In the genomic region with DNA sequence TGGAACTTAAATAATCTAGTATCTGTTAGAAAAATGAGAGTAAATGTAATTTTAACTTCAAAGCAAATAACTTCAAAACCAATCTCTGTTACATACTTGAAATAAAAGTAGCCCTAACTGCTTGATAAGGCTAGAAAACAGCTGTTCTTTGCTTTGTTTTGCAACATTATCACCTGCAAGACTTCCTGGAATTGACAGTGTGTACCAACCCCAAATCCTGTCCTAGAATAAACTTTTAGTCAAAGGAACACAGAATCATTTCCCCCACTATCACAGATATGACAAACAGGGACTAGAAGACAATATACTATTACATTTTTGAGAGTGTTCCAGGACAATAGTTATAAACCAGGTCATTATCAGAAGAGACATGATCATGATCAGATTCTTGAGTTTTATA, we compare ENCODE assay signal across 14 cellular contexts.
A peak's percentile ranks its signal among the peaks of the same experiment; 100 is the strongest.
DNase-seq lines count a peak whose midpoint lies in the region; ATAC-seq and TF ChIP-seq lines count a peak whose summit lies in the region.
"Had no signal": no experiment of that assay in that cellular context is flagged by ENCODE, and none has a peak within 500 bp of the region (broad histone marks: within the 10 kb centered on the region; RNA-seq: fewer than 3 reads in every experiment).

No MANE protein-coding gene starts in this region.

- peaks cover 69% of the 10 kb centered on the region for H3K36me3 Mint-ChIP-seq in activated CD8-positive, alpha-beta T cell treated with anti-CD3 and anti-CD28 coated beads for 36 hours (ENCODE audit: low read depth)
- peaks cover 77% of the 10 kb centered on the region for H3K36me3 Mint-ChIP-seq in activated CD8-positive, alpha-beta T cell treated with anti-CD3 and anti-CD28 coated beads, Interleukin-2, amount 10 ng/mL, durations not matched to agents 7 days and 5 days (ENCODE audit: low read depth)
- H3K36me3 Mint-ChIP-seq in CD8-positive, alpha-beta T cell, result peaks cover 86% of the 10 kb centered on the region
- peaks cover 16 to 73% (median 66%) of the 10 kb centered on the region in 5 donors for H3K36me3 Mint-ChIP-seq in naive thymus-derived CD4-positive, alpha-beta T cell

- no peak for ATAC-seq in activated CD8-positive, alpha-beta T cell treated with anti-CD3 and anti-CD28 coated beads for 36 hours
- ATAC-seq in activated CD8-positive, alpha-beta T cell treated with anti-CD3 and anti-CD28 coated beads, Interleukin-2, amount 10 ng/mL, durations not matched to agents 7 days and 5 days, result no peak
- no peak for ATAC-seq in CD8-positive, alpha-beta T cell
- ATAC-seq in naive thymus-derived CD4-positive, alpha-beta T cell, result no peak
- ATAC-seq in esophagus mucosa, result no peak
- no peak for ATAC-seq in HG03045 (IDR thresholded peaks at IDR 0.05; ENCODE audit: unreplicated experiment)

- no peaks in the 10 kb centered on the region for H3K9me3 ChIP-seq in CD8-positive, alpha-beta T cell (ENCODE audit: low read length)
- no peaks in the 10 kb centered on the region for H3K9me3 ChIP-seq in naive thymus-derived CD4-positive, alpha-beta T cell (ENCODE audit: control insufficient read depth in 2 of 3, low read length in 3 of 3)

- peaks cover 45% of the 10 kb centered on the region for H3K4me1 Mint-ChIP-seq in activated CD8-positive, alpha-beta T cell treated with anti-CD3 and anti-CD28 coated beads for 36 hours (ENCODE audit: low read depth)
- peaks cover 31% of the 10 kb centered on the region for H3K4me1 Mint-ChIP-seq in activated CD8-positive, alpha-beta T cell treated with anti-CD3 and anti-CD28 coated beads, Interleukin-2, amount 10 ng/mL, durations not matched to agents 7 days and 5 days (ENCODE audit: low read depth)
- H3K4me1 Mint-ChIP-seq in CD8-positive, alpha-beta T cell (ENCODE audit: low read depth), result peaks cover 51% of the 10 kb centered on the region
- peaks cover 29 to 69% (median 54%) of the 10 kb centered on the region in 7 donors for H3K4me1 Mint-ChIP-seq in naive thymus-derived CD4-positive, alpha-beta T cell

- H3K27ac Mint-ChIP-seq in activated CD8-positive, alpha-beta T cell treated with anti-CD3 and anti-CD28 coated beads for 36 hours, result peak overlapping the region; percentile 46
- H3K27ac Mint-ChIP-seq in activated CD8-positive, alpha-beta T cell treated with anti-CD3 and anti-CD28 coated beads, Interleukin-2, amount 10 ng/mL, durations not matched to agents 7 days and 5 days, result no peak overlapping the region
- peak overlapping the region; percentile 73 for H3K27ac Mint-ChIP-seq in CD8-positive, alpha-beta T cell
- H3K27ac Mint-ChIP-seq in naive thymus-derived CD4-positive, alpha-beta T cell, result peak overlapping the region; percentile 31 to 93 (median 75)

- H3K9me3 Mint-ChIP-seq in activated CD8-positive, alpha-beta T cell treated with anti-CD3 and anti-CD28 coated beads for 36 hours, result peaks cover 2% of the 10 kb centered on the region
- H3K9me3 Mint-ChIP-seq in activated CD8-positive, alpha-beta T cell treated with anti-CD3 and anti-CD28 coated beads, Interleukin-2, amount 10 ng/mL, durations not matched to agents 7 days and 5 days (ENCODE audit: insufficient read depth), result no peaks in the 10 kb centered on the region
- no peaks in the 10 kb centered on the region for H3K9me3 Mint-ChIP-seq in CD8-positive, alpha-beta T cell
- peaks cover 0 to 4% (median 0%) of the 10 kb centered on the region in 11 donors for H3K9me3 Mint-ChIP-seq in naive thymus-derived CD4-positive, alpha-beta T cell

- H3K27ac ChIP-seq in CD8-positive, alpha-beta T cell (ENCODE audit: low read depth, low read length), result no peak overlapping the region
- H3K27ac ChIP-seq in naive thymus-derived CD4-positive, alpha-beta T cell (ENCODE audit: low read depth, low read length), result no peak overlapping the region
- H3K27ac ChIP-seq: RWPE1 had no signal

- intact Hi-C loops in activated CD8-positive, alpha-beta T cell treated with anti-CD3 and anti-CD28 coated beads for 36 hours (cut with micrococcal nuclease), result no loop called here
- intact Hi-C loops in CD8-positive, alpha-beta T cell (cut with DNase I, micrococcal nuclease), result no loop called here
- intact Hi-C loops in naive thymus-derived CD4-positive, alpha-beta T cell (cut with micrococcal nuclease), result loop anchor here in 1 of 2 donors (2.0 kb wide), 1 partner anchor 13 kb away; no protein-coding TSS in a partner anchor

- no peaks in the 10 kb centered on the region for H3K27me3 Mint-ChIP-seq in activated CD8-positive, alpha-beta T cell treated with anti-CD3 and anti-CD28 coated beads for 36 hours
- H3K27me3 Mint-ChIP-seq in activated CD8-positive, alpha-beta T cell treated with anti-CD3 and anti-CD28 coated beads, Interleukin-2, amount 10 ng/mL, durations not matched to agents 7 days and 5 days (ENCODE audit: low read depth), result no peaks in the 10 kb centered on the region
- no peaks in the 10 kb centered on the region for H3K27me3 Mint-ChIP-seq in CD8-positive, alpha-beta T cell (ENCODE audit: low read depth)
- H3K27me3 Mint-ChIP-seq in naive thymus-derived CD4-positive, alpha-beta T cell, result no peaks in the 10 kb centered on the region

- CTCF ChIA-PET in activated CD8-positive, alpha-beta T cell treated with anti-CD3 and anti-CD28 coated beads for 36 hours (lab: Charles Lee), result interaction anchor here (1.1 to 1.4 kb wide), 2 partner anchors 12 to 20 kb away, joined by 3 to 5 read pairs; no protein-coding TSS in a partner anchor
- CTCF ChIA-PET in activated CD8-positive, alpha-beta T cell treated with anti-CD3 and anti-CD28 coated beads, Interleukin-2, amount 10 ng/mL, durations not matched to agents 7 days and 5 days (lab: Charles Lee), result interaction anchor here (0.7 to 1.4 kb wide), 3 partner anchors 13 to 281 kb away, joined by 3 read pairs; no protein-coding TSS in a partner anchor
- CTCF ChIA-PET in CD8-positive, alpha-beta T cell (lab: Charles Lee), result no interaction called here
- CTCF ChIA-PET in naive thymus-derived CD4-positive, alpha-beta T cell (lab: Charles Lee), result no interaction called here

- TF ChIP-seq CTCF in activated CD8-positive, alpha-beta T cell treated with anti-CD3 and anti-CD28 coated beads for 36 hours (IDR thresholded peaks at IDR 0.05), result no peak
- TF ChIP-seq CTCF in CD8-positive, alpha-beta T cell (IDR thresholded peaks at IDR 0.05), result no peak

- H3K4me3 Mint-ChIP-seq in activated CD8-positive, alpha-beta T cell treated with anti-CD3 and anti-CD28 coated beads for 36 hours, result no peak overlapping the region
- H3K4me3 Mint-ChIP-seq in activated CD8-positive, alpha-beta T cell treated with anti-CD3 and anti-CD28 coated beads, Interleukin-2, amount 10 ng/mL, durations not matched to agents 7 days and 5 days, result no peak overlapping the region
- no peak overlapping the region for H3K4me3 Mint-ChIP-seq in CD8-positive, alpha-beta T cell
- peak overlapping the region in 7 of 10 donors; percentile 6 to 58 (median 43) for H3K4me3 Mint-ChIP-seq in naive thymus-derived CD4-positive, alpha-beta T cell

- H3K4me1 ChIP-seq in CD8-positive, alpha-beta T cell (ENCODE audit: insufficient read depth, low read length), result peaks cover 14% of the 10 kb centered on the region
- H3K4me1 ChIP-seq in naive thymus-derived CD4-positive, alpha-beta T cell (ENCODE audit: control insufficient read depth in 2 of 2, insufficient read depth in 2 of 2, low read length in 2 of 2), result peaks cover 5 to 16% of the 10 kb centered on the region in 2 donors

- no peak for DNase-seq in activated CD8-positive, alpha-beta T cell treated with anti-CD3 and anti-CD28 coated beads for 36 hours
- DNase-seq in activated CD8-positive, alpha-beta T cell treated with anti-CD3 and anti-CD28 coated beads, Interleukin-2, amount 10 ng/mL, durations not matched to agents 7 days and 5 days, result no peak
- no peak for DNase-seq in CD8-positive, alpha-beta T cell
- peak; percentile 62 for DNase-seq in dermis blood vessel endothelial cell
- DNase-seq in naive thymus-derived CD4-positive, alpha-beta T cell, result peak in 2 of 9 donors; percentile 19 to 22
- no peak for DNase-seq in HUDEP-2 (lab: John Stamatoyannopoulos, UW; ENCODE audit: unreplicated experiment in 76 of 76)
- DNase-seq: activated CD4-positive, CD25-positive, alpha-beta regulatory T cell; activated effector memory CD4-positive, alpha-beta T cell treated with anti-CD3 and anti-CD28 coated beads, Interleukin-2, amount 50 U/mL, for 16 hours; NCI-H526; substantia nigra; T1000 had no signal

- no peak overlapping the region for H3K4me3 ChIP-seq in CD8-positive, alpha-beta T cell (ENCODE audit: low read depth, low read length)
- no peak overlapping the region for H3K4me3 ChIP-seq in naive thymus-derived CD4-positive, alpha-beta T cell (ENCODE audit: low read length)

- POLR2A ChIA-PET in activated CD8-positive, alpha-beta T cell treated with anti-CD3 and anti-CD28 coated beads for 36 hours (lab: Charles Lee), result interaction anchor here (1.4 kb wide), 1 partner anchor 13 kb away, joined by 3 read pairs; no protein-coding TSS in a partner anchor
- POLR2A ChIA-PET in activated CD8-positive, alpha-beta T cell treated with anti-CD3 and anti-CD28 coated beads, Interleukin-2, amount 10 ng/mL, durations not matched to agents 7 days and 5 days (lab: Charles Lee), result no interaction called here
- POLR2A ChIA-PET in CD8-positive, alpha-beta T cell (lab: Charles Lee), result interaction anchor here (2.1 kb wide), 1 partner anchor 12 kb away, joined by 6 read pairs; no protein-coding TSS in a partner anchor
- POLR2A ChIA-PET in naive thymus-derived CD4-positive, alpha-beta T cell (lab: Charles Lee), result no interaction called here

- H3K36me3 ChIP-seq in CD8-positive, alpha-beta T cell (ENCODE audit: insufficient read depth, low read length), result peaks cover 26% of the 10 kb centered on the region
- H3K36me3 ChIP-seq in naive thymus-derived CD4-positive, alpha-beta T cell (ENCODE audit: control insufficient read depth in 2 of 3, insufficient read depth in 3 of 3, low read length in 3 of 3), result peaks cover 0 to 46% (median 14%) of the 10 kb centered on the region in 3 experiments

- H3K27me3 ChIP-seq in CD8-positive, alpha-beta T cell (ENCODE audit: insufficient read depth, low read length), result no peaks in the 10 kb centered on the region
- no peaks in the 10 kb centered on the region for H3K27me3 ChIP-seq in naive thymus-derived CD4-positive, alpha-beta T cell (ENCODE audit: control insufficient read depth in 2 of 2, insufficient read depth in 2 of 2, low read length in 2 of 2)

Comparison
In these comparisons a context has a peak if more than half of its experiments do, and no peak if none do; other contexts are left out.
1. POLR2A ChIA-PET loops: an anchor here in activated CD8-positive, alpha-beta T cell treated with anti-CD3 and anti-CD28 coated beads for 36 hours (1.4 kb wide) and CD8-positive, alpha-beta T cell (2.1 kb wide); none called in activated CD8-positive, alpha-beta T cell treated with anti-CD3 and anti-CD28 coated beads, Interleukin-2, amount 10 ng/mL, durations not matched to agents 7 days and 5 days and naive thymus-derived CD4-positive, alpha-beta T cell.
2. H3K4me3 Mint-ChIP-seq: peak in naive thymus-derived CD4-positive, alpha-beta T cell (7 of 10); none in activated CD8-positive, alpha-beta T cell treated with anti-CD3 and anti-CD28 coated beads for 36 hours (single experiment), activated CD8-positive, alpha-beta T cell treated with anti-CD3 and anti-CD28 coated beads, Interleukin-2, amount 10 ng/mL, durations not matched to agents 7 days and 5 days (single experiment) and CD8-positive, alpha-beta T cell (single experiment).
3. CTCF ChIA-PET loops: an anchor here in activated CD8-positive, alpha-beta T cell treated with anti-CD3 and anti-CD28 coated beads for 36 hours (1.1 to 1.4 kb wide) and activated CD8-positive, alpha-beta T cell treated with anti-CD3 and anti-CD28 coated beads, Interleukin-2, amount 10 ng/mL, durations not matched to agents 7 days and 5 days (0.7 to 1.4 kb wide); none called in CD8-positive, alpha-beta T cell and naive thymus-derived CD4-positive, alpha-beta T cell.